Comparison of ENCODE assay signal across 14 cellular contexts in genomic region chr3:42213417-42213816, GRCh38. TPM values are rescaled to one million over a fixed set of nuclear protein-coding genes. Genes with fewer than 3 reads are reported as not detected.
A peak's percentile ranks its signal among the peaks of the same experiment; 100 is the strongest.
DNase-seq lines count a peak whose midpoint lies in the region; ATAC-seq and TF ChIP-seq lines count a peak whose summit lies in the region.
"Had no signal": no experiment of that assay in that cellular context is flagged by ENCODE, and none has a peak within 500 bp of the region (broad histone marks: within the 10 kb centered on the region; RNA-seq: fewer than 3 reads in every experiment).

No MANE protein-coding gene starts in this region.

- no peaks in the 10 kb centered on the region for H3K9me3 Mint-ChIP-seq in activated CD8-positive, alpha-beta memory T cell treated with anti-CD3 and anti-CD28 coated beads, Interleukin-2, amount 10 ng/mL, durations not matched to agents 7 days and 5 days (ENCODE audit: low read depth)
- H3K9me3 Mint-ChIP-seq in HFFc6: no peaks in the 10 kb centered on the region
- no peaks in the 10 kb centered on the region for H3K9me3 Mint-ChIP-seq in activated naive CD8-positive, alpha-beta T cell treated with anti-CD3 and anti-CD28 coated beads for 36 hours
- H3K9me3 Mint-ChIP-seq in stimulated activated memory B cell treated with anti-CD40 and anti-IgM and Interleukin-4, amounts not matched to agents 10 μg/mL and 1 μg/mL and 100 μg/mL, for 72 hours: no peaks in the 10 kb centered on the region
- H3K9me3 Mint-ChIP-seq: T-helper 1 cell treated with Interleukin-12 subunit alpha and Interleukin-12 subunit beta and Interleukin-4 antibody, amounts not matched to agents 30 μg/mL and 1 μg/mL, for 36 hours had no signal

- H3K4me1 Mint-ChIP-seq in activated CD8-positive, alpha-beta memory T cell treated with anti-CD3 and anti-CD28 coated beads, Interleukin-2, amount 10 ng/mL, durations not matched to agents 7 days and 5 days: peaks cover 51% of the 10 kb centered on the region
- peaks cover 50% of the 10 kb centered on the region for H3K4me1 Mint-ChIP-seq in HFFc6 (ENCODE audit: low read depth)
- H3K4me1 Mint-ChIP-seq in activated naive CD8-positive, alpha-beta T cell treated with anti-CD3 and anti-CD28 coated beads for 36 hours: peaks cover 53% of the 10 kb centered on the region
- H3K4me1 Mint-ChIP-seq in stimulated activated memory B cell treated with anti-CD40 and anti-IgM and Interleukin-4, amounts not matched to agents 10 μg/mL and 1 μg/mL and 100 μg/mL, for 72 hours: peaks cover 44% of the 10 kb centered on the region

- H3K27me3 ChIP-seq in BE2C: no peaks in the 10 kb centered on the region
- H3K27me3 ChIP-seq: gastroesophageal sphincter, tibial artery had no signal

- no peak overlapping the region for H3K4me3 Mint-ChIP-seq in activated CD8-positive, alpha-beta memory T cell treated with anti-CD3 and anti-CD28 coated beads, Interleukin-2, amount 10 ng/mL, durations not matched to agents 7 days and 5 days
- H3K4me3 Mint-ChIP-seq in HFFc6: no peak overlapping the region
- no peak overlapping the region for H3K4me3 Mint-ChIP-seq in activated naive CD8-positive, alpha-beta T cell treated with anti-CD3 and anti-CD28 coated beads for 36 hours
- no peak overlapping the region for H3K4me3 Mint-ChIP-seq in stimulated activated memory B cell treated with anti-CD40 and anti-IgM and Interleukin-4, amounts not matched to agents 10 μg/mL and 1 μg/mL and 100 μg/mL, for 72 hours
- H3K4me3 Mint-ChIP-seq: T-helper 1 cell treated with Interleukin-12 subunit alpha and Interleukin-12 subunit beta and Interleukin-4 antibody, amounts not matched to agents 30 μg/mL and 1 μg/mL, for 36 hours had no signal

- no peaks in the 10 kb centered on the region for H3K9me3 ChIP-seq in BE2C
- H3K9me3 ChIP-seq: gastroesophageal sphincter, prostate gland, tibial artery had no signal

- peak; percentile 67 for DNase-seq in activated CD8-positive, alpha-beta memory T cell treated with anti-CD3 and anti-CD28 coated beads, Interleukin-2, amount 10 ng/mL, durations not matched to agents 7 days and 5 days
- DNase-seq in activated CD8-positive, alpha-beta memory T cell treated with anti-CD3 and anti-CD28 coated beads, Interleukin-2, amount 50 U/mL, for 48 hours: no peak
- DNase-seq in HFFc6: no peak
- DNase-seq in activated naive CD8-positive, alpha-beta T cell treated with anti-CD3 and anti-CD28 coated beads for 36 hours: no peak
- no peak for DNase-seq in BE2C
- DNase-seq: NCI-H526, tibial artery had no signal

- TF ChIP-seq CTCF in HFFc6 (IDR thresholded peaks at IDR 0.05) (no peak), BE2C (IDR thresholded peaks at IDR 0.05; ENCODE audit: low read depth, low read length) (no peak)

- CTCF ChIA-PET in activated CD8-positive, alpha-beta memory T cell treated with anti-CD3 and anti-CD28 coated beads, Interleukin-2, amount 10 ng/mL, durations not matched to agents 7 days and 5 days (lab: Charles Lee): interaction anchor here (5.4 kb wide), 1 partner anchor 22 kb away, joined by 28 read pairs; no protein-coding TSS in a partner anchor

- H3K36me3 ChIP-seq in BE2C: no peaks in the 10 kb centered on the region
- H3K36me3 ChIP-seq: prostate gland had no signal

- no peaks in the 10 kb centered on the region for H3K4me1 ChIP-seq in BE2C
- H3K4me1 ChIP-seq: prostate gland, tibial artery had no signal

- H3K36me3 Mint-ChIP-seq in activated CD8-positive, alpha-beta memory T cell treated with anti-CD3 and anti-CD28 coated beads, Interleukin-2, amount 10 ng/mL, durations not matched to agents 7 days and 5 days: peaks cover 17% of the 10 kb centered on the region
- H3K36me3 Mint-ChIP-seq in HFFc6 (ENCODE audit: low read depth): peaks cover 28% of the 10 kb centered on the region
- peaks cover 34% of the 10 kb centered on the region for H3K36me3 Mint-ChIP-seq in activated naive CD8-positive, alpha-beta T cell treated with anti-CD3 and anti-CD28 coated beads for 36 hours
- H3K36me3 Mint-ChIP-seq in stimulated activated memory B cell treated with anti-CD40 and anti-IgM and Interleukin-4, amounts not matched to agents 10 μg/mL and 1 μg/mL and 100 μg/mL, for 72 hours: peaks cover 90% of the 10 kb centered on the region

- H3K27me3 Mint-ChIP-seq in activated CD8-positive, alpha-beta memory T cell treated with anti-CD3 and anti-CD28 coated beads, Interleukin-2, amount 10 ng/mL, durations not matched to agents 7 days and 5 days: no peaks in the 10 kb centered on the region
- H3K27me3 Mint-ChIP-seq in HFFc6 (ENCODE audit: insufficient read depth): peaks cover under 1% of the 10 kb centered on the region; the same call in 1 of the 2 replicates
- H3K27me3 Mint-ChIP-seq in activated naive CD8-positive, alpha-beta T cell treated with anti-CD3 and anti-CD28 coated beads for 36 hours: no peaks in the 10 kb centered on the region
- H3K27me3 Mint-ChIP-seq in stimulated activated memory B cell treated with anti-CD40 and anti-IgM and Interleukin-4, amounts not matched to agents 10 μg/mL and 1 μg/mL and 100 μg/mL, for 72 hours: no peaks in the 10 kb centered on the region

- peak overlapping the region; percentile 42 for H3K27ac Mint-ChIP-seq in activated CD8-positive, alpha-beta memory T cell treated with anti-CD3 and anti-CD28 coated beads, Interleukin-2, amount 10 ng/mL, durations not matched to agents 7 days and 5 days
- 0 out of 2 replicates have a peak overlapping the region, but pooled peaks have one; percentile 14 for H3K27ac Mint-ChIP-seq in HFFc6
- H3K27ac Mint-ChIP-seq in activated naive CD8-positive, alpha-beta T cell treated with anti-CD3 and anti-CD28 coated beads for 36 hours: peak overlapping the region; percentile 43
- peak overlapping the region; percentile 69 for H3K27ac Mint-ChIP-seq in stimulated activated memory B cell treated with anti-CD40 and anti-IgM and Interleukin-4, amounts not matched to agents 10 μg/mL and 1 μg/mL and 100 μg/mL, for 72 hours

- no peak overlapping the region for H3K4me3 ChIP-seq in BE2C (ENCODE audit: low read depth, low read length)
- H3K4me3 ChIP-seq: gastroesophageal sphincter, prostate gland, tibial artery had no signal

- peak; percentile 48 for ATAC-seq in activated CD8-positive, alpha-beta memory T cell treated with anti-CD3 and anti-CD28 coated beads, Interleukin-2, amount 10 ng/mL, durations not matched to agents 7 days and 5 days
- ATAC-seq in stimulated activated memory B cell treated with anti-CD40 and anti-IgM and Interleukin-4, amounts not matched to agents 10 μg/mL and 1 μg/mL and 100 μg/mL, for 72 hours: no peak
- ATAC-seq in HG02642 (IDR thresholded peaks at IDR 0.05; ENCODE audit: poor library complexity, unreplicated experiment) (no peak), GM18867 (IDR thresholded peaks at IDR 0.05; ENCODE audit: unreplicated experiment) (no peak)
- ATAC-seq: gastroesophageal sphincter had no signal

RNA-seq across cellular contexts. Expression of gene CCK, which starts 52.6 kb away (rescaled TPM):
- not detected for total RNA-seq in activated CD8-positive, alpha-beta memory T cell treated with anti-CD3 and anti-CD28 coated beads, Interleukin-2, amount 10 ng/mL, durations not matched to agents 7 days and 5 days
- total RNA-seq in HFFc6 (2021; fragmentation: NEBNext Ultra II Directional; extraction: Animal tissue kit (Norgen Biotek cat#: 25700)): not detected
- total RNA-seq in activated naive CD8-positive, alpha-beta T cell treated with anti-CD3 and anti-CD28 coated beads for 36 hours: not detected
- not detected for polyA plus RNA-seq in BE2C (2012; ENCODE audit: insufficient read depth, insufficient read length, low read depth)
- total RNA-seq: G401 had no signal

Comparison
In these comparisons a context has a peak if more than half of its experiments do, and no peak if none do; other contexts are left out.
1. H3K27ac Mint-ChIP-seq: peak in every context shown above with its lines; median percentile 69 in stimulated activated memory B cell treated with anti-CD40 and anti-IgM and Interleukin-4, amounts not matched to agents 10 μg/mL and 1 μg/mL and 100 μg/mL, for 72 hours; 43 in activated naive CD8-positive, alpha-beta T cell treated with anti-CD3 and anti-CD28 coated beads for 36 hours; 42 in activated CD8-positive, alpha-beta memory T cell treated with anti-CD3 and anti-CD28 coated beads, Interleukin-2, amount 10 ng/mL, durations not matched to agents 7 days and 5 days; 14 in HFFc6.